ENCODE assay signal across 1 cellular context in the genomic region with DNA sequence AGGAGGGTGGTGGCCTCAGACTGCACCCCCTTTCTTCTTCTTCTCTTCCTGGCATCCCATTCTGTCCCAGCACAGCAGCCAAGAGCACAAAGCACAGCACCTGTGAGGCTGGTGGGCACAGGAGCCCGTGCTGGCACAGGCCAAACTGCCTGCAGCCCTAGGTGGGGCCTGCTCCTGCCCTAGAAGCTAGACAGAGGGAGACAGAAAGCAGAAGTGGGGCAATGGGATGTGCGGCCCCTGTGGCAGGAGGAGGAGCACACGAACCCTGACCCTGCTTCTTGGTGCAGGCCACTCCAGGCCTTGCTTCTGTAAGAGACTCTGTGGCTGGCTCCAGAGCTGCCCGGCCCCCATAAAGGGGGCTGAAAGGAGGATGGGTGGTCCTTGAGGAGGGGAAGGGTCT.
TF ChIP-seq lines count a peak whose summit lies in the region.

No MANE protein-coding gene starts in this region.

TF ChIP-seq in liver, 16 proteins besides CTCF, POLR2A, EP300 and RAD21 (continued from another document):
- TF ChIP-seq, protein P1, sequence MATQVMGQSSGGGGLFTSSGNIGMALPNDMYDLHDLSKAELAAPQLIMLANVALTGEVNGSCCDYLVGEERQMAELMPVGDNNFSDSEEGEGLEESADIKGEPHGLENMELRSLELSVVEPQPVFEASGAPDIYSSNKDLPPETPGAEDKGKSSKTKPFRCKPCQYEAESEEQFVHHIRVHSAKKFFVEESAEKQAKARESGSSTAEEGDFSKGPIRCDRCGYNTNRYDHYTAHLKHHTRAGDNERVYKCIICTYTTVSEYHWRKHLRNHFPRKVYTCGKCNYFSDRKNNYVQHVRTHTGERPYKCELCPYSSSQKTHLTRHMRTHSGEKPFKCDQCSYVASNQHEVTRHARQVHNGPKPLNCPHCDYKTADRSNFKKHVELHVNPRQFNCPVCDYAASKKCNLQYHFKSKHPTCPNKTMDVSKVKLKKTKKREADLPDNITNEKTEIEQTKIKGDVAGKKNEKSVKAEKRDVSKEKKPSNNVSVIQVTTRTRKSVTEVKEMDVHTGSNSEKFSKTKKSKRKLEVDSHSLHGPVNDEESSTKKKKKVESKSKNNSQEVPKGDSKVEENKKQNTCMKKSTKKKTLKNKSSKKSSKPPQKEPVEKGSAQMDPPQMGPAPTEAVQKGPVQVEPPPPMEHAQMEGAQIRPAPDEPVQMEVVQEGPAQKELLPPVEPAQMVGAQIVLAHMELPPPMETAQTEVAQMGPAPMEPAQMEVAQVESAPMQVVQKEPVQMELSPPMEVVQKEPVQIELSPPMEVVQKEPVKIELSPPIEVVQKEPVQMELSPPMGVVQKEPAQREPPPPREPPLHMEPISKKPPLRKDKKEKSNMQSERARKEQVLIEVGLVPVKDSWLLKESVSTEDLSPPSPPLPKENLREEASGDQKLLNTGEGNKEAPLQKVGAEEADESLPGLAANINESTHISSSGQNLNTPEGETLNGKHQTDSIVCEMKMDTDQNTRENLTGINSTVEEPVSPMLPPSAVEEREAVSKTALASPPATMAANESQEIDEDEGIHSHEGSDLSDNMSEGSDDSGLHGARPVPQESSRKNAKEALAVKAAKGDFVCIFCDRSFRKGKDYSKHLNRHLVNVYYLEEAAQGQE (IDR thresholded peaks at IDR 0.05): no peak
- TF ChIP-seq, protein P2, sequence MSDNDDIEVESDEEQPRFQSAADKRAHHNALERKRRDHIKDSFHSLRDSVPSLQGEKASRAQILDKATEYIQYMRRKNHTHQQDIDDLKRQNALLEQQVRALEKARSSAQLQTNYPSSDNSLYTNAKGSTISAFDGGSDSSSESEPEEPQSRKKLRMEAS (IDR thresholded peaks at IDR 0.05): no peak
- TF ChIP-seq JUND (IDR thresholded peaks at IDR 0.05) (no peak), FOXA1 (IDR thresholded peaks at IDR 0.05) (no peak), YY1 (IDR thresholded peaks at IDR 0.05) (no peak), RXRA (IDR thresholded peaks at IDR 0.05) (no peak), FOXA2 (IDR thresholded peaks at IDR 0.05) (no peak), HNF4G (IDR thresholded peaks at IDR 0.05) (no peak), SP1 (IDR thresholded peaks at IDR 0.05) (no peak), HNF4A (conservative IDR thresholded peaks at IDR 0.05) (no peak), TAF1 (conservative IDR thresholded peaks at IDR 0.05) (no peak)
- TF ChIP-seq, protein P3, sequence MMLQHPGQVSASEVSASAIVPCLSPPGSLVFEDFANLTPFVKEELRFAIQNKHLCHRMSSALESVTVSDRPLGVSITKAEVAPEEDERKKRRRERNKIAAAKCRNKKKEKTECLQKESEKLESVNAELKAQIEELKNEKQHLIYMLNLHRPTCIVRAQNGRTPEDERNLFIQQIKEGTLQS (IDR thresholded peaks at IDR 0.05): no peak
- TF ChIP-seq, protein P4, sequence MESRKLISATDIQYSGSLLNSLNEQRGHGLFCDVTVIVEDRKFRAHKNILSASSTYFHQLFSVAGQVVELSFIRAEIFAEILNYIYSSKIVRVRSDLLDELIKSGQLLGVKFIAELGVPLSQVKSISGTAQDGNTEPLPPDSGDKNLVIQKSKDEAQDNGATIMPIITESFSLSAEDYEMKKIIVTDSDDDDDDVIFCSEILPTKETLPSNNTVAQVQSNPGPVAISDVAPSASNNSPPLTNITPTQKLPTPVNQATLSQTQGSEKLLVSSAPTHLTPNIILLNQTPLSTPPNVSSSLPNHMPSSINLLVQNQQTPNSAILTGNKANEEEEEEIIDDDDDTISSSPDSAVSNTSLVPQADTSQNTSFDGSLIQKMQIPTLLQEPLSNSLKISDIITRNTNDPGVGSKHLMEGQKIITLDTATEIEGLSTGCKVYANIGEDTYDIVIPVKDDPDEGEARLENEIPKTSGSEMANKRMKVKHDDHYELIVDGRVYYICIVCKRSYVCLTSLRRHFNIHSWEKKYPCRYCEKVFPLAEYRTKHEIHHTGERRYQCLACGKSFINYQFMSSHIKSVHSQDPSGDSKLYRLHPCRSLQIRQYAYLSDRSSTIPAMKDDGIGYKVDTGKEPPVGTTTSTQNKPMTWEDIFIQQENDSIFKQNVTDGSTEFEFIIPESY (IDR thresholded peaks at IDR 0.05): no peak
TF ChIP-seq in liver: peak in this region for 0.
